Comparison of ENCODE assay signal across 8 cellular contexts in the genomic region with DNA sequence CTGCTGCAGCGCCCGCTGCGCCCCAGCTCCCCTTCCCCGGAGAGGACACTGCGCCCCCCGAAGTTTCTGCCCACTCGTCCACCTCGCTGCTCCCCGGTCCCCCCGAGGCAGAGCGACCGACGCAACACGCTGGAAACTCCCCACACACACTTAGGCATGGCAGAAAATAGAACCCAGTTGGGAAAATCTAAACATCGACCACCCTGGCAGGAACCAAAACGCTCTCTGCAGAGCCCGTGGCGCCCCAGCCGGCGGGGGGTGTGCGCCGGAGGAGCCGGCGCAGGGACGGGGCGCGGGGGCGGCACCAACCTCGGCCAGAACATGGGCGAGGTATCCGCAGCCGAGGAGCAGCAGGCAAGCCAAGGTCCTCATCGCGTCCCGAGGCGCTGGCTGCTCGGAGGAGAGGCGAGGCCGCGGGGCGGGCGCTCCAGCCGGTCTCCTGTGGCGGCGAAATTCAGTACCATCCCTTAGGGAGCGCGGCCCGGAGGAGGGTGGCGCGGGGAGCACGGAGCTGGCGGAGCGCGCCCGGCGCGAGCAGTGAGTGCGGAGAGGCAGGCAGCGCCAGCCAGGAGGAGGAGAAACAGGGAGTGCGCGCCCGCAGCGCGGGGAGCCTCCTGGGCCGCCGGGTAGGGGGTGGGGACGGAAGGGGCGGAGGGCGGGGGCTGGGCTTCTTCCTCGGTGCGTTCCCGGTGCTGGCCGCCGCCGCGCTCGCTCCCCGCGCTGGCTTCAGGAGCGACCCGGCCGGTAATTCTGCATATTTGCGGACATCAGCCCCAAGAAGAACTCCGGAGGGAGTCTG. TPM values are rescaled to one million over a fixed set of nuclear protein-coding genes. Genes with fewer than 3 reads are reported as not detected.
DNase-seq lines count a peak whose midpoint lies in the region; ATAC-seq and TF ChIP-seq lines count a peak whose summit lies in the region.

No MANE protein-coding gene starts in this region.

- intact Hi-C loops in adrenal gland (cut with DNase I) = loop anchor here (5.0 to 10.0 kb wide), 2 partner anchors 206 to 208 kb away; partner anchors contain the start of genes DNAAF5 (in 2 of the 2) and PRKAR1B (in 2 of the 2)
- intact Hi-C loops in Right ventricle myocardium superior (cut with DNase I) = no loop called here
- intact Hi-C loops in aorta (cut with DNase I) = no loop called here

- no peak for DNase-seq in AG04449 (ENCODE audit: low read depth, low spot score)
- peak; percentile 73 for DNase-seq in GM13976 (ENCODE audit: low spot score)
- peak; percentile 77 for DNase-seq in NCI-H748 (lab: John Stamatoyannopoulos, UW; ENCODE audit: unreplicated experiment)
- DNase-seq in adrenal gland = peak; percentile 75 to 88 (median 82)
- DNase-seq in Right ventricle myocardium superior = peak; percentile 88
- DNase-seq in occipital lobe (lab: John Stamatoyannopoulos, UW) = peak; percentile 85
- DNase-seq in aorta = peak; percentile 91 to 94
- no peak for DNase-seq in NCI-H524 treated with DMSO at 0.1 percent for 48 hours (lab: John Stamatoyannopoulos, UW)

- H3K27me3 ChIP-seq in adrenal gland = peaks cover 26% of the 10 kb centered on the region
- H3K27me3 ChIP-seq in aorta (ENCODE audit: control insufficient read depth in 1 of 2, insufficient read depth in 2 of 2, low read length in 1 of 2) = no peaks in the 10 kb centered on the region

- peak; percentile 65 to 72 for TF ChIP-seq POLR2A in adrenal gland (IDR thresholded peaks at IDR 0.05)

- in situ Hi-C loops in GM13976 (cut with MboI; ENCODE audit: low sequenced_read_pairs, unreplicated experiment) = no loop called here

- H3K4me1 ChIP-seq in adrenal gland (replicated peaks in 1 of 2) (peaks cover 31 to 35% of the 10 kb centered on the region in 2 donors), aorta (ENCODE audit: control insufficient read depth in 1 of 2, insufficient read depth in 2 of 2, low read length in 2 of 2) (peaks cover 0 to 3% of the 10 kb centered on the region in 2 donors)

- peak overlapping the region; percentile 65 for H3K4me3 ChIP-seq in AG04449 (ENCODE audit: low read depth, low read length)
- H3K4me3 ChIP-seq in adrenal gland = peak overlapping the region in 3 of 4 donors; percentile 35 to 66 (median 49)
- H3K4me3 ChIP-seq in aorta (ENCODE audit: low read length in 2 of 2) = peak overlapping the region; percentile 89 to 95

- POLR2A ChIA-PET in AG04449 (lab: Yijun Ruan, JAX) = interaction anchor here (1.0 to 2.1 kb wide), 2 partner anchors 20 to 25 kb away, joined by 3 to 7 read pairs; no protein-coding TSS in a partner anchor

- 0 to 1% (median 1%) methylated on average over 43 to 84 of the region's 84 CpGs for WGBS in adrenal gland, 4 donors
- WGBS in aorta, 2 donors = 1% methylated on average over 58 to 84 of the region's 84 CpGs

- peak; percentile 64 for ATAC-seq in Right ventricle myocardium superior (ENCODE audit: poor library complexity)
- peak; percentile 74 for ATAC-seq in aorta (ENCODE audit: low FRiP score)

- H3K9me3 ChIP-seq in adrenal gland (replicated peaks in 1 of 3) (no peaks in the 10 kb centered on the region), aorta (ENCODE audit: control insufficient read depth, low read length) (no peaks in the 10 kb centered on the region)

- TF ChIP-seq CTCF in AG04449 (IDR thresholded peaks at IDR 0.05; ENCODE audit: insufficient read depth, low read length, missing control alignments) (no peak), GM13976 (IDR thresholded peaks at IDR 0.05; ENCODE audit: borderline replicate concordance, control extremely low read depth, extremely low read depth, insufficient read depth, missing control alignments) (no peak), adrenal gland (IDR thresholded peaks at IDR 0.05) (peak in 1 of 6 experiments; percentile 23)

- CTCF ChIA-PET in AG04449 (lab: Yijun Ruan, JAX) = interaction anchor here (1.4 kb wide), 1 partner anchor 24 kb away, joined by 5 read pairs; no protein-coding TSS in a partner anchor

- H3K36me3 ChIP-seq in adrenal gland (replicated peaks in 1 of 2) (no peaks in the 10 kb centered on the region), aorta (ENCODE audit: control insufficient read depth in 1 of 2, insufficient read depth in 2 of 2, low read length in 1 of 2) (no peaks in the 10 kb centered on the region)

- H3K27ac ChIP-seq in adrenal gland (peak overlapping the region in 4 of 5 donors; percentile 24 to 94 (median 75)), aorta (ENCODE audit: low read depth in 1 of 2, low read length in 2 of 2) (peak overlapping the region; percentile 84 to 93)

RNA-seq across cellular contexts. Expression of gene PDGFA, which starts 0.8 kb away (rescaled TPM):
- total RNA-seq in adrenal gland (10 to 100 TPM; 10.7 to 28.6 (median 14.2) TPM), Right ventricle myocardium superior (34.5 TPM), occipital lobe (32.4 TPM), aorta (100 to 1,000 TPM; 114 to 174 TPM)
- polyA plus RNA-seq in adrenal gland (10 to 100 TPM in 2 of 3 donors, 1 to 10 TPM in 1; 6.2 to 20.8 (median 11.8) TPM), aorta (10 to 100 TPM; 28.9 to 61.1 TPM)

Comparison
In these comparisons a context has a peak if more than half of its experiments do, and no peak if none do; other contexts are left out.
1. DNase-seq: peak in GM13976 (single experiment), NCI-H748 (single experiment), adrenal gland (7 of 7), Right ventricle myocardium superior (single experiment), occipital lobe (single experiment) and aorta (2 of 2); none in AG04449 (single experiment) and NCI-H524 treated with DMSO at 0.1 percent for 48 hours (single experiment).
2. intact Hi-C loops: an anchor here in adrenal gland (5.0 to 10.0 kb wide); none called in Right ventricle myocardium superior and aorta.
3. Peak in every context shown above with its lines, with median percentiles within 50 percentile points of each other: H3K4me3 ChIP-seq.